Comparison of ENCODE assay signal across 9 cellular contexts in genomic region chr4:30716158-30716557, GRCh38. TPM values are rescaled to one million over a fixed set of nuclear protein-coding genes. Genes with fewer than 3 reads are reported as not detected.
A peak's percentile ranks its signal among the peaks of the same experiment; 100 is the strongest.
DNase-seq lines count a peak whose midpoint lies in the region; ATAC-seq and TF ChIP-seq lines count a peak whose summit lies in the region.
"Had no signal": no experiment of that assay in that cellular context is flagged by ENCODE, and none has a peak within 500 bp of the region (broad histone marks: within the 10 kb centered on the region; RNA-seq: fewer than 3 reads in every experiment).

No MANE protein-coding gene starts in this region.

- H3K4me1 ChIP-seq in DND-41 (ENCODE audit: insufficient read depth, low read length) (no peaks in the 10 kb centered on the region), HUES64 (ENCODE audit: insufficient read depth, low read length) (peaks cover 12% of the 10 kb centered on the region; the same call in 1 of the 2 replicates), tibial nerve (peaks cover 0 to 47% (median 14%) of the 10 kb centered on the region in 4 donors)

- WGBS in HUES64: 9% methylated on average over 4 of the region's 6 CpGs
- 2 to 3% methylated on average over 6 of the region's 6 CpGs for WGBS in tibial nerve, 2 donors

- TF ChIP-seq POLR2A in tibial nerve (IDR thresholded peaks at IDR 0.05): no peak

- H3K4me3 ChIP-seq in DND-41 (ENCODE audit: low read depth in 1 of 2, low read length in 2 of 2) (no peak overlapping the region), HUES64 (ENCODE audit: low read length) (peak overlapping the region; percentile 89), tibial nerve (peak overlapping the region in 3 of 4 donors; percentile 45 to 69 (median 63))

- H3K9me3 ChIP-seq in DND-41 (ENCODE audit: insufficient read depth, low read length, severe bottlenecking): peaks cover 12% of the 10 kb centered on the region
- H3K9me3 ChIP-seq in HUES64 (ENCODE audit: insufficient read depth, low read depth, low read length): no peaks in the 10 kb centered on the region
- no peaks in the 10 kb centered on the region for H3K9me3 ChIP-seq in tibial nerve

- no peak for TF ChIP-seq EP300 in tibial nerve (IDR thresholded peaks at IDR 0.05)

- peaks cover 37% of the 10 kb centered on the region for H3K27me3 Mint-ChIP-seq in activated CD8-positive, alpha-beta T cell treated with anti-CD3 and anti-CD28 coated beads, Interleukin-2, amount 10 ng/mL, durations not matched to agents 7 days and 5 days (ENCODE audit: low read depth)

- H3K4me2 ChIP-seq in DND-41 (ENCODE audit: insufficient read depth, low read length): no peak overlapping the region

- H3K79me2 ChIP-seq in DND-41 (ENCODE audit: insufficient read depth, low read length): no peaks in the 10 kb centered on the region

- peaks cover 15% of the 10 kb centered on the region for H3K36me3 Mint-ChIP-seq in activated CD8-positive, alpha-beta T cell treated with anti-CD3 and anti-CD28 coated beads, Interleukin-2, amount 10 ng/mL, durations not matched to agents 7 days and 5 days (ENCODE audit: low read depth)

- peak overlapping the region; percentile 61 for H3K4me3 Mint-ChIP-seq in activated CD8-positive, alpha-beta T cell treated with anti-CD3 and anti-CD28 coated beads, Interleukin-2, amount 10 ng/mL, durations not matched to agents 7 days and 5 days

- H4K20me1 ChIP-seq in DND-41 (ENCODE audit: insufficient read depth, low read length): no peaks in the 10 kb centered on the region

- CTCF ChIA-PET in activated CD8-positive, alpha-beta T cell treated with anti-CD3 and anti-CD28 coated beads, Interleukin-2, amount 10 ng/mL, durations not matched to agents 7 days and 5 days (lab: Charles Lee): no interaction called here

- peaks cover 36% of the 10 kb centered on the region for H3K4me1 Mint-ChIP-seq in activated CD8-positive, alpha-beta T cell treated with anti-CD3 and anti-CD28 coated beads, Interleukin-2, amount 10 ng/mL, durations not matched to agents 7 days and 5 days (ENCODE audit: low read depth)

- DNase-seq in DND-41: no peak
- DNase-seq in activated CD8-positive, alpha-beta T cell treated with anti-CD3 and anti-CD28 coated beads, Interleukin-2, amount 10 ng/mL, durations not matched to agents 7 days and 5 days: no peak
- peak; percentile 16 for DNase-seq in iPS-NIHi7 (ENCODE audit: extremely low spot score)
- no peak for DNase-seq in tibial nerve (ENCODE audit: low spot score in 2 of 2)

- ATAC-seq in DND-41 (ENCODE audit: insufficient read depth, low read depth): no peak
- no peak for ATAC-seq in activated CD8-positive, alpha-beta T cell treated with anti-CD3 and anti-CD28 coated beads, Interleukin-2, amount 10 ng/mL, durations not matched to agents 7 days and 5 days
- ATAC-seq in GM19035 (IDR thresholded peaks at IDR 0.05; ENCODE audit: unreplicated experiment): no peak
- no peak for ATAC-seq in GM21717 (IDR thresholded peaks at IDR 0.05; ENCODE audit: unreplicated experiment)
- no peak for ATAC-seq in HG03135 (IDR thresholded peaks at IDR 0.05; ENCODE audit: unreplicated experiment)

- no peak overlapping the region for H2AFZ ChIP-seq in DND-41 (ENCODE audit: low read depth, low read length)

- no peak overlapping the region for H3K27ac Mint-ChIP-seq in activated CD8-positive, alpha-beta T cell treated with anti-CD3 and anti-CD28 coated beads, Interleukin-2, amount 10 ng/mL, durations not matched to agents 7 days and 5 days

- TF ChIP-seq CTCF in DND-41 (IDR thresholded peaks at IDR 0.05; ENCODE audit: borderline replicate concordance, extremely low read depth, low read length, poor library complexity, severe bottlenecking) (peak; percentile 10), tibial nerve (IDR thresholded peaks at IDR 0.05) (peak in 4 of 5 experiments; percentile 22 to 40 (median 26))

- H3K36me3 ChIP-seq in DND-41 (ENCODE audit: insufficient read depth, low read length) (no peaks in the 10 kb centered on the region), HUES64 (ENCODE audit: insufficient read depth, low read length) (no peaks in the 10 kb centered on the region), tibial nerve (no peaks in the 10 kb centered on the region)

- H3K9ac ChIP-seq in DND-41 (ENCODE audit: low read depth, low read length) (no peak overlapping the region), HUES64 (ENCODE audit: low read depth, low read length) (no peak overlapping the region; the same call in 1 of the 2 replicates)

- no peak overlapping the region for H3K27ac ChIP-seq in DND-41 (ENCODE audit: low read length)
- no peak overlapping the region; the same call in 1 of the 2 replicates for H3K27ac ChIP-seq in HUES64 (ENCODE audit: low read depth, low read length)
- H3K27ac ChIP-seq in tibial nerve: no peak overlapping the region

- no peaks in the 10 kb centered on the region for H3K9me3 Mint-ChIP-seq in activated CD8-positive, alpha-beta T cell treated with anti-CD3 and anti-CD28 coated beads, Interleukin-2, amount 10 ng/mL, durations not matched to agents 7 days and 5 days (ENCODE audit: insufficient read depth)

- H3K27me3 ChIP-seq in DND-41 (ENCODE audit: insufficient read depth, low read length, poor library complexity): no peaks in the 10 kb centered on the region
- H3K27me3 ChIP-seq in HUES64 (ENCODE audit: insufficient read depth, low read length): peaks cover 11% of the 10 kb centered on the region
- peaks cover 0 to 27% of the 10 kb centered on the region in 2 donors for H3K27me3 ChIP-seq in tibial nerve

- POLR2A ChIA-PET in activated CD8-positive, alpha-beta T cell treated with anti-CD3 and anti-CD28 coated beads, Interleukin-2, amount 10 ng/mL, durations not matched to agents 7 days and 5 days (lab: Charles Lee): no interaction called here

RNA-seq across cellular contexts. Expression of gene PCDH7, which starts 4.0 kb away (rescaled TPM):
- 8.5 TPM for polyA plus RNA-seq in HUES64 (2013, experiment 1 of 2)
- polyA plus RNA-seq in HUES64 (2013, experiment 2 of 2): 10.3 TPM
- not detected for total RNA-seq in activated CD8-positive, alpha-beta T cell treated with anti-CD3 and anti-CD28 coated beads, Interleukin-2, amount 10 ng/mL, durations not matched to agents 7 days and 5 days
- 10 to 100 TPM in 3 of 4 donors, 1 to 10 TPM in 1; 5.1 to 26.0 (median 14.2) TPM for total RNA-seq in tibial nerve
- total RNA-seq: activated CD8-positive, alpha-beta memory T cell treated with anti-CD3 and anti-CD28 coated beads for 36 hours had no signal

Comparison
In these comparisons a context has a peak if more than half of its experiments do, and no peak if none do; other contexts are left out.
1. H3K4me3 ChIP-seq: peak in HUES64 (single experiment) and tibial nerve (3 of 4); none in DND-41 (0 of 2).
2. RNA of gene PCDH7, which starts 4.0 kb away (total RNA-seq): 5.1 to 26.0 TPM in tibial nerve; not detected in activated CD8-positive, alpha-beta T cell treated with anti-CD3 and anti-CD28 coated beads, Interleukin-2, amount 10 ng/mL, durations not matched to agents 7 days and 5 days; every median in the first group is over 4 times any median in the second.